In genomic region chr6:26136321-26136720, GRCh38 we compare ENCODE assay signal across 16 cellular contexts. TPM values are rescaled to one million over a fixed set of nuclear protein-coding genes. Genes with fewer than 3 reads are reported as not detected.
DNase-seq lines count a peak whose midpoint lies in the region; ATAC-seq and TF ChIP-seq lines count a peak whose summit lies in the region.
"Had no signal": no experiment of that assay in that cellular context is flagged by ENCODE, and none has a peak within 500 bp of the region (broad histone marks: within the 10 kb centered on the region; RNA-seq: fewer than 3 reads in every experiment).

No MANE protein-coding gene starts in this region.

- no peak for TF ChIP-seq CTCF in A673 (conservative IDR thresholded peaks at IDR 0.05; ENCODE audit: low read depth, low read length)
- TF ChIP-seq CTCF in HEK293 (tag by site-specific recombination; IDR thresholded peaks at IDR 0.05): no peak

- H3K4me1 ChIP-seq in A673 (ENCODE audit: insufficient read depth, low read length, poor library complexity, severe bottlenecking) (peaks cover 79% of the 10 kb centered on the region), HEK293 (ENCODE audit: control insufficient read depth, insufficient read depth, low read length) (no peaks in the 10 kb centered on the region)
- H3K4me1 ChIP-seq: Caco-2 had no signal

- CTCF ChIA-PET in A673 (lab: Charles Lee): no interaction called here
- CTCF ChIA-PET in HEK293 (lab: Yijun Ruan, JAX): no interaction called here
- CTCF ChIA-PET in T-cell (lab: Charles Lee): interaction anchor here (0.6 to 0.7 kb wide), 4 partner anchors 11 to 1684 kb away, joined by 3 to 9 read pairs (median 4); no protein-coding TSS in a partner anchor

- H3K4me1 Mint-ChIP-seq in T-cell: peaks cover 33 to 56% (median 41%) of the 10 kb centered on the region in 3 donors
- H3K4me1 Mint-ChIP-seq in memory B cell: peaks cover 29% of the 10 kb centered on the region

- H3K27me3 ChIP-seq in A673 (replicated peaks; ENCODE audit: insufficient read depth, low read depth, low read length, poor library complexity): no peaks in the 10 kb centered on the region

- H3K27ac ChIP-seq in A673 (ENCODE audit: low read depth, low read length, poor library complexity, severe bottlenecking) (peak overlapping the region; percentile 96), HEK293 (ENCODE audit: extremely low read depth, low read depth, low read length) (no peak overlapping the region)

- ATAC-seq in T-cell (replicated peaks in 1 of 4) (no peak), memory B cell (ENCODE audit: low read depth) (no peak)
- ATAC-seq: HepG2 had no signal

- no peaks in the 10 kb centered on the region for H3K9me3 ChIP-seq in A673 (ENCODE audit: low read depth, low read length, poor library complexity, severe bottlenecking)
- no peaks in the 10 kb centered on the region for H3K9me3 ChIP-seq in HEK293 (ENCODE audit: control insufficient read depth, insufficient read depth, low read depth, low read length)
- H3K9me3 ChIP-seq: Caco-2 had no signal

- H3K27me3 Mint-ChIP-seq in T-cell: no peaks in the 10 kb centered on the region
- no peaks in the 10 kb centered on the region for H3K27me3 Mint-ChIP-seq in memory B cell
- H3K27me3 Mint-ChIP-seq: CD8-positive, alpha-beta memory T cell had no signal

- H3K36me3 ChIP-seq in A673 (ENCODE audit: insufficient read depth, low read length, poor library complexity, severe bottlenecking): no peaks in the 10 kb centered on the region
- no peaks in the 10 kb centered on the region for H3K36me3 ChIP-seq in HEK293 (ENCODE audit: control insufficient read depth in 2 of 2, insufficient read depth in 1 of 2, low read length in 2 of 2)

- no peak overlapping the region for H3K4me3 ChIP-seq in A673 (ENCODE audit: low read depth, low read length, poor library complexity, severe bottlenecking)
- H3K4me3 ChIP-seq in HEK293 (ENCODE audit: low read depth, low read length): no peak overlapping the region

- H3K4me3 Mint-ChIP-seq in T-cell: no peak overlapping the region
- H3K4me3 Mint-ChIP-seq in memory B cell: no peak overlapping the region
- H3K4me3 Mint-ChIP-seq: CD14-positive monocyte; CD8-positive, alpha-beta memory T cell; H9 had no signal

- intact Hi-C loops in A673 (cut with micrococcal nuclease; ENCODE audit: unreplicated experiment): no loop called here

- H3K9me3 Mint-ChIP-seq in T-cell: no peaks in the 10 kb centered on the region
- no peaks in the 10 kb centered on the region for H3K9me3 Mint-ChIP-seq in memory B cell
- H3K9me3 Mint-ChIP-seq: CD8-positive, alpha-beta memory T cell; H9 had no signal

- peaks cover 31% of the 10 kb centered on the region for H3K36me3 Mint-ChIP-seq in T-cell
- peaks cover 27% of the 10 kb centered on the region for H3K36me3 Mint-ChIP-seq in memory B cell

- DNase-seq in A673 (ENCODE audit: low spot score): peak; percentile 90
- no peak for DNase-seq in T-cell
- no peak for DNase-seq in memory B cell (ENCODE audit: low spot score in 2 of 2)
- DNase-seq in NK-92 treated with Interleukin-12 subunit alpha and Interleukin-12 subunit beta, amount 100 ng/mL, for 24 hours (lab: John Stamatoyannopoulos, UW): no peak
- no peak for DNase-seq in NCI-H146 (lab: John Stamatoyannopoulos, UW)
- DNase-seq in NOMO-1 treated with dmso at 0.1 percent for 144 hours (lab: John Stamatoyannopoulos, UW; ENCODE audit: unreplicated experiment): no peak
- DNase-seq in kidney tubule cell (ENCODE audit: low spot score): no peak
- DNase-seq: Caco-2; CD8-positive, alpha-beta memory T cell; DND-41; GDM1; GOT3; H9 had no signal

- POLR2A ChIA-PET in A673 (lab: Charles Lee; ENCODE audit: low non-redundant PET): interaction anchor here (0.5 to 2.0 kb wide), 5 partner anchors 11 to 60 kb away, joined by 3 to 20 read pairs (median 5); a partner anchor contains a TSS
- POLR2A ChIA-PET in HEK293 (lab: Yijun Ruan, JAX): interaction anchor here (1.1 to 2.1 kb wide), 4 partner anchors 11 to 22 kb away, joined by 4 to 12 read pairs (median 10); a partner anchor contains a TSS
- POLR2A ChIA-PET in T-cell (lab: Charles Lee): interaction anchor here (0.6 to 3.3 kb wide), 5 partner anchors 11 to 340 kb away, joined by 3 to 17 read pairs (median 8); a partner anchor contains a TSS

- no TSS peak for BruUV-seq in A673 (replicated peaks; lab: Mats Ljungman, UMichigan)

- H3K27ac Mint-ChIP-seq in T-cell (peak overlapping the region; percentile 36 to 61), memory B cell (peak overlapping the region; percentile 65)
- H3K27ac Mint-ChIP-seq: CD14-positive monocyte, H9 had no signal

TF ChIP-seq in HEK293, 187 proteins besides CTCF, POLR2A, EP300 and RAD21:
- TF ChIP-seq ZNF366 (tag by site-specific recombination; conservative IDR thresholded peaks at IDR 0.05) (peak; percentile 44; the same call in 1 of the 2 replicates), ZNF530 (tag by site-specific recombination; IDR thresholded peaks at IDR 0.05; ENCODE audit: low read depth) (no peak)

RNA-seq across cellular contexts. Expression of gene HFE, which starts 49.1 kb away (rescaled TPM):
- total RNA-seq in A673 (2021) (7.8 and 11.5 TPM in 2 replicates), T-cell (1 to 10 TPM; 1.0 to 2.4 (median 1.8) TPM)

Comparison
In these comparisons a context has a peak if more than half of its experiments do, and no peak if none do; other contexts are left out.
1. CTCF ChIA-PET loops: an anchor here in T-cell (0.6 to 0.7 kb wide); none called in A673 and HEK293.